In the genomic region with DNA sequence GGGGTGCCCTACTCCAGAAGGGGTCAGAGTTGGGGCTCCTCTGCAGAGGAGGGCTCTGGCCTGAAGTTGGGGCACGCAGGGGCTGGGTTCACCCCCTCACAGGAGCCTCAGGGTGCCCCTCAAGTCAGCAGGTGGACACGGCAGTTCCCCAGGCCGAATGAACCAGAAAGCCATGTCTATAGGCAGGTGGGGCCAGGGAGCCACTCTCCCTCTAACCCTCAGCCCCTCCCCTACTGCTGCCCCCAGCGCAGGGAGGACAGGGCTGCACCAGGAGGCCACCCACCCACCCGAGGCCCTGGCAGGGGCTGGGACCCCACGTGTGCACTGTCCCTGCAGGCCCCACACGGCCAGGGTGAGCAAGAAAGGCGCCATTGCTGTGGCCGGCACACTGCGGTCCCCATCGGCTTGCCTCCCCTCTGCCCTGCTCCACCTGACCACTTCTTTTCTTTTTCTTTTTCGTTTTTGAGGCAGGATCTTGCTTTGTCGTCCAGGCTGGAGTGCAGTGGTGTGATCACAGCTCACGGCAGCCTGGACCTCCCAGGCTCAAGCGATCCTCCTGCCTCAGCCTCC, we compare ENCODE assay signal across 21 cellular contexts.
A peak's percentile ranks its signal among the peaks of the same experiment; 100 is the strongest.
DNase-seq lines count a peak whose midpoint lies in the region; ATAC-seq, FAIRE-seq and TF ChIP-seq lines count a peak whose summit lies in the region.
"Had no signal": no experiment of that assay in that cellular context is flagged by ENCODE, and none has a peak within 500 bp of the region (broad histone marks: within the 10 kb centered on the region; RNA-seq: fewer than 3 reads in every experiment).

No MANE protein-coding gene starts in this region.

- intact Hi-C loops in right lobe of liver (cut with DNase I) (no loop called here), HepG2 (cut with micrococcal nuclease; ENCODE audit: unreplicated experiment) (no loop called here), lower lobe of right lung (cut with DNase I) (no loop called here), upper lobe of right lung (cut with DNase I) (no loop called here)

- TF ChIP-seq CTCF in right lobe of liver (IDR thresholded peaks at IDR 0.05) (no peak), HepG2 (CRISPR knock-in tag; IDR thresholded peaks at IDR 0.05) (no peak), H1 (IDR thresholded peaks at IDR 0.05; ENCODE audit: control extremely low read depth in 1 of 3, insufficient read depth in 1 of 3, low read depth in 1 of 3, low read length in 3 of 3) (no peak), lower lobe of right lung (IDR thresholded peaks at IDR 0.05) (no peak), upper lobe of right lung (IDR thresholded peaks at IDR 0.05) (no peak)

- in situ Hi-C loops in HepG2 (cut with HindIII; ENCODE audit: extremely low pct_ligation_motif_present, low pct_unique_long_range_greater_than_20kb) = no loop called here

- H4K5ac ChIP-seq in H1 (ENCODE audit: insufficient read length, low read depth, low read length) = no peak overlapping the region

- no peaks in the 10 kb centered on the region for H3K9me3 Mint-ChIP-seq in stimulated activated naive B cell treated with anti-CD40 and anti-IgM and Interleukin-4, amounts not matched to agents 10 μg/mL and 1 μg/mL and 100 μg/mL, for 72 hours
- H3K9me3 Mint-ChIP-seq: CD8-positive, alpha-beta T cell had no signal

- no peak overlapping the region for H3K27ac Mint-ChIP-seq in stimulated activated naive B cell treated with anti-CD40 and anti-IgM and Interleukin-4, amounts not matched to agents 10 μg/mL and 1 μg/mL and 100 μg/mL, for 72 hours
- H3K27ac Mint-ChIP-seq: CD8-positive, alpha-beta T cell had no signal

- H2AFZ ChIP-seq in HepG2 (ENCODE audit: low read length) = no peak overlapping the region
- no peak overlapping the region for H2AFZ ChIP-seq in H1 (ENCODE audit: low read length)
- H2AFZ ChIP-seq: GM23248 had no signal

- no peak for TF ChIP-seq POLR2A in right lobe of liver (IDR thresholded peaks at IDR 0.05)
- TF ChIP-seq POLR2A in HepG2 (IDR thresholded peaks at IDR 0.05; ENCODE audit: insufficient read depth in 1 of 2, low read depth in 2 of 2, low read length in 2 of 2) = no peak
- TF ChIP-seq POLR2A in H1 (IDR thresholded peaks at IDR 0.05; ENCODE audit: control extremely low read depth in 1 of 2, low read depth in 2 of 2, low read length in 2 of 2) = no peak

- H3K36me3 Mint-ChIP-seq in stimulated activated naive B cell treated with anti-CD40 and anti-IgM and Interleukin-4, amounts not matched to agents 10 μg/mL and 1 μg/mL and 100 μg/mL, for 72 hours = peaks cover 0 to 3% of the 10 kb centered on the region in 2 donors
- H3K36me3 Mint-ChIP-seq: CD8-positive, alpha-beta T cell had no signal

- no TSS peak for BruUV-seq in HepG2 (replicated peaks; lab: Mats Ljungman, UMichigan)

- TF ChIP-seq EP300 in HepG2 (IDR thresholded peaks at IDR 0.05; ENCODE audit: low read depth in 2 of 2, low read length in 2 of 2) (no peak), HepG2 (CRISPR knock-in tag; IDR thresholded peaks at IDR 0.05; ENCODE audit: borderline replicate concordance) (no peak), H1 (IDR thresholded peaks at IDR 0.05; ENCODE audit: borderline replicate concordance in 1 of 2, low read depth in 2 of 2, low read length in 2 of 2) (no peak)

- 0 out of 2 replicates have a peak, but pooled peaks cover 3% of the 10 kb centered on the region for H4K20me1 ChIP-seq in HepG2 (ENCODE audit: insufficient read depth, low read length)
- no peaks in the 10 kb centered on the region for H4K20me1 ChIP-seq in H1 (replicated peaks in 1 of 2; ENCODE audit: control insufficient read depth in 1 of 2, insufficient read depth in 2 of 2, low read length in 2 of 2)

- H3K4me3 Mint-ChIP-seq in stimulated activated naive B cell treated with anti-CD40 and anti-IgM and Interleukin-4, amounts not matched to agents 10 μg/mL and 1 μg/mL and 100 μg/mL, for 72 hours = no peak overlapping the region

- no peak overlapping the region for H3K56ac ChIP-seq in H1 (replicated peaks; ENCODE audit: insufficient read length, low read depth, low read length)

- H2BK15ac ChIP-seq in H1 (ENCODE audit: low read length) = no peak overlapping the region

- H3K27me3 ChIP-seq in right lobe of liver (no peaks in the 10 kb centered on the region), HepG2 (ENCODE audit: control insufficient read depth in 1 of 2, insufficient read depth in 2 of 2, low read length in 2 of 2) (peaks cover 16 to 61% of the 10 kb centered on the region in 2 experiments; a peak in 4 of 5 replicates), H1 (replicated peaks in 1 of 4; ENCODE audit: control insufficient read depth in 3 of 4, extremely low read depth in 1 of 4, insufficient read depth in 3 of 4, low read length in 3 of 4) (no peaks in the 10 kb centered on the region), lower lobe of right lung (ENCODE audit: low read depth) (peaks cover 23% of the 10 kb centered on the region), upper lobe of right lung (peaks cover 1% of the 10 kb centered on the region)

- no peak overlapping the region for H3K14ac ChIP-seq in H1 (ENCODE audit: insufficient read length)

- WGBS in right lobe of liver (ENCODE audit: insufficient coverage, low coverage, low lambda C conversion rate, missing lambda C conversion rate) = 69% methylated on average over 5 of the region's 15 CpGs
- 33% methylated on average over 9 of the region's 15 CpGs for WGBS in HepG2 (ENCODE audit: low lambda C conversion rate)
- 90% methylated on average over 11 of the region's 15 CpGs; no CpG with 5 or more reads in 1 of the 2 experiments for WGBS in H1 (ENCODE audit: extremely low coverage in 1 of 2, insufficient coverage in 1 of 2, insufficient read length in 1 of 2, insufficient replicate concordance in 2 of 2, low coverage in 1 of 2, low lambda C conversion rate in 2 of 2, missing lambda C conversion rate in 1 of 2), 2 experiments

- 0 out of 2 replicates have a peak overlapping the region, but pooled peaks have one; percentile 60 for H2BK12ac ChIP-seq in H1 (ENCODE audit: low read depth, low read length)

- no peaks in the 10 kb centered on the region for H3K79me2 ChIP-seq in HepG2 (ENCODE audit: insufficient read depth, low read length)
- H3K79me2 ChIP-seq in H1 (ENCODE audit: control insufficient read depth in 1 of 2, insufficient read depth in 2 of 2, low read length in 2 of 2) = no peaks in the 10 kb centered on the region

- no peak for FAIRE-seq in HepG2 (lab: Jason Lieb, UNC)
- no peak for FAIRE-seq in H1 (lab: Jason Lieb, UNC)
- FAIRE-seq: A549, GM12878, GM19239 had no signal

- TF ChIP-seq RAD21 in HepG2 (CRISPR knock-in tag; IDR thresholded peaks at IDR 0.05) (no peak), H1 (IDR thresholded peaks at IDR 0.05 in 1 of 2, conservative IDR thresholded peaks at IDR 0.05 in 1 of 2; ENCODE audit: low read depth in 2 of 2, low read length in 2 of 2) (no peak)

- ATAC-seq in right lobe of liver (no peak), HepG2 (no peak), lower lobe of right lung (no peak), upper lobe of right lung (no peak)
- no peak for ATAC-seq in stimulated activated naive B cell treated with anti-CD40 and anti-IgM and Interleukin-4, amounts not matched to agents 10 μg/mL and 1 μg/mL and 100 μg/mL, for 72 hours (replicated peaks)
- ATAC-seq: A549, GM12878 had no signal

- H3K9me3 ChIP-seq in right lobe of liver (no peaks in the 10 kb centered on the region), HepG2 (ENCODE audit: low read length) (no peaks in the 10 kb centered on the region), H1 (ENCODE audit: insufficient read depth in 2 of 2, low read depth in 1 of 2, low read length in 1 of 2) (no peaks in the 10 kb centered on the region), lower lobe of right lung (no peaks in the 10 kb centered on the region), upper lobe of right lung (no peaks in the 10 kb centered on the region)
- H3K9me3 ChIP-seq: A549 had no signal

- H3K36me3 ChIP-seq in right lobe of liver = no peaks in the 10 kb centered on the region
- no peaks in the 10 kb centered on the region for H3K36me3 ChIP-seq in HepG2 (replicated peaks in 1 of 2; ENCODE audit: control insufficient read depth in 1 of 2, insufficient read depth in 2 of 2, low read length in 2 of 2)
- H3K36me3 ChIP-seq in H1 (ENCODE audit: control insufficient read depth in 2 of 4, insufficient read depth in 4 of 4, low read length in 3 of 4) = no peaks in the 10 kb centered on the region
- H3K36me3 ChIP-seq in lower lobe of right lung = no peaks in the 10 kb centered on the region
- H3K36me3 ChIP-seq in upper lobe of right lung = no peaks in the 10 kb centered on the region

- H3K27ac ChIP-seq in right lobe of liver (no peak overlapping the region), HepG2 (ENCODE audit: extremely low read length, insufficient read depth, low read length) (no peak overlapping the region), H1 (ENCODE audit: low read depth, low read length) (no peak overlapping the region), lower lobe of right lung (no peak overlapping the region), upper lobe of right lung (no peak overlapping the region)
- H3K27ac ChIP-seq: A549, GM23248 had no signal

- H3K18ac ChIP-seq in H1 (ENCODE audit: extremely low read depth, low read length) = no peak overlapping the region

- CTCF ChIA-PET in HepG2 (lab: Yijun Ruan, JAX; ENCODE audit: low intra/inter-chr PET ratio, low total read pairs) = no interaction called here
- CTCF ChIA-PET in H1 (lab: Charles Lee; ENCODE audit: partially characterized antibody) = interaction anchor here (0.7 kb wide), 1 partner anchor 527 kb away, joined by 4 read pairs; no protein-coding TSS in a partner anchor

- H3K23me2 ChIP-seq in H1 (ENCODE audit: low read depth, low read length) = no peaks in the 10 kb centered on the region; the same call in 1 of the 2 replicates

- peak overlapping the region; percentile 55 for H4K91ac ChIP-seq in H1 (replicated peaks; ENCODE audit: insufficient read length, low read length)

- H2BK20ac ChIP-seq in H1 (ENCODE audit: low read length) = no peak overlapping the region

- POLR2A ChIA-PET in HepG2 (lab: Yijun Ruan, JAX) (no interaction called here), H1 (lab: Charles Lee; ENCODE audit: partially characterized antibody) (no interaction called here)

- H2BK120ac ChIP-seq in H1 (replicated peaks; ENCODE audit: low read depth, low read length) = no peak overlapping the region

- peaks cover 25 to 30% of the 10 kb centered on the region in 2 donors for H3K27me3 Mint-ChIP-seq in stimulated activated naive B cell treated with anti-CD40 and anti-IgM and Interleukin-4, amounts not matched to agents 10 μg/mL and 1 μg/mL and 100 μg/mL, for 72 hours

- H3K4me1 ChIP-seq in right lobe of liver (no peaks in the 10 kb centered on the region), HepG2 (ENCODE audit: insufficient read depth, low read length) (no peaks in the 10 kb centered on the region), H1 (replicated peaks in 1 of 4; ENCODE audit: control insufficient read depth in 3 of 4, insufficient read depth in 4 of 4, low read length in 3 of 4) (peaks cover 0 to 13% (median 6%) of the 10 kb centered on the region in 4 experiments; a peak in 5 of 7 replicates), lower lobe of right lung (no peaks in the 10 kb centered on the region), upper lobe of right lung (no peaks in the 10 kb centered on the region)

- H3K4me2 ChIP-seq in HepG2 (ENCODE audit: low read depth, low read length) = no peak overlapping the region
- H3K4me2 ChIP-seq in H1 (ENCODE audit: insufficient read depth in 1 of 2, low read depth in 2 of 2, low read length in 2 of 2) = no peak overlapping the region
- H3K4me2 ChIP-seq: A549 had no signal

- no peak overlapping the region for H3K23ac ChIP-seq in H1 (ENCODE audit: insufficient read length)

- H3K79me1 ChIP-seq in H1 (ENCODE audit: low read depth, low read length) = no peaks in the 10 kb centered on the region; the same call in 1 of the 2 replicates

- H4K8ac ChIP-seq in H1 (ENCODE audit: extremely low read depth, insufficient read depth, low read length) = peak overlapping the region; percentile 81

- H2BK5ac ChIP-seq in H1 (ENCODE audit: low read depth, low read length) = no peak overlapping the region

- H3K4ac ChIP-seq in H1 (replicated peaks; ENCODE audit: insufficient read length, low read depth, low read length) = no peak overlapping the region

- peaks cover 8 to 9% of the 10 kb centered on the region in 2 donors for H3K4me1 Mint-ChIP-seq in stimulated activated naive B cell treated with anti-CD40 and anti-IgM and Interleukin-4, amounts not matched to agents 10 μg/mL and 1 μg/mL and 100 μg/mL, for 72 hours

- no peak overlapping the region for H2AK5ac ChIP-seq in H1 (ENCODE audit: low read depth, low read length)

- DNase-seq in right lobe of liver (peak in 2 of 3 donors; percentile 7 to 37), HepG2 (ENCODE audit: low spot score) (no peak), H1 (ENCODE audit: low read depth in 1 of 2, low spot score in 2 of 2) (no peak), lower lobe of right lung (peak; percentile 30), upper lobe of right lung (peak; percentile 47), NCI-H1048 (lab: John Stamatoyannopoulos, UW) (no peak), SW480 (ENCODE audit: low spot score) (no peak)
- DNase-seq in stimulated activated naive B cell treated with anti-CD40 and anti-IgM and Interleukin-4, amounts not matched to agents 10 μg/mL and 1 μg/mL and 100 μg/mL, for 72 hours = no peak
- DNase-seq: Calu3; CD8-positive, alpha-beta T cell; DMS53; EL; GM23248; KG1; MV-4-11; NCI-H1417; NCI-H187; NCI-H2227 treated with DMSO at 0.1 percent for 48 hours had no signal

- no peak overlapping the region for H3K9ac ChIP-seq in HepG2 (ENCODE audit: insufficient read depth, low read depth, low read length)
- H3K9ac ChIP-seq in H1 (replicated peaks in 1 of 4; ENCODE audit: extremely low read depth in 1 of 4, low read depth in 3 of 4, low read length in 3 of 4) = no peak overlapping the region
- H3K9ac ChIP-seq: GM23248 had no signal

- H3K4me3 ChIP-seq in right lobe of liver (no peak overlapping the region), HepG2 (replicated peaks in 1 of 3; ENCODE audit: insufficient read depth in 1 of 3, low read depth in 2 of 3, low read length in 3 of 3) (no peak overlapping the region), H1 (ENCODE audit: extremely low read depth in 1 of 4, insufficient read depth in 2 of 4, low read depth in 3 of 4, low read length in 4 of 4) (no peak overlapping the region), lower lobe of right lung (no peak overlapping the region), upper lobe of right lung (no peak overlapping the region)
- H3K4me3 ChIP-seq: A549, GM12878, GM23248 had no signal

Comparison
In these comparisons a context has a peak if more than half of its experiments do, and no peak if none do; other contexts are left out.
1. DNase-seq: peak in right lobe of liver (2 of 3), lower lobe of right lung (single experiment) and upper lobe of right lung (single experiment); none in HepG2 (single experiment), H1 (0 of 2), stimulated activated naive B cell treated with anti-CD40 and anti-IgM and Interleukin-4, amounts not matched to agents 10 μg/mL and 1 μg/mL and 100 μg/mL, for 72 hours (single experiment), NCI-H1048 (single experiment) and SW480 (single experiment).